Comparison of ENCODE assay signal across 8 cellular contexts in genomic region chr5:115543365-115543700, GRCh38. TPM values are rescaled to one million over a fixed set of nuclear protein-coding genes. Genes with fewer than 3 reads are reported as not detected.
DNase-seq lines count a peak whose midpoint lies in the region; ATAC-seq and TF ChIP-seq lines count a peak whose summit lies in the region.

No MANE protein-coding gene starts in this region.

- H3K4me3 ChIP-seq in MM.1S (ENCODE audit: low read length) (peak overlapping the region; percentile 69), dorsolateral prefrontal cortex (peak overlapping the region; percentile 35 to 97 (median 88))

- no peak overlapping the region for H2AFZ ChIP-seq in MM.1S (ENCODE audit: low read length)

- peak overlapping the region; percentile 96 for H3K27ac ChIP-seq in MM.1S (ENCODE audit: low read length)
- peak overlapping the region in 58 of 59 donors; percentile 54 to 99 (median 96) for H3K27ac ChIP-seq in dorsolateral prefrontal cortex

- peaks cover 15% of the 10 kb centered on the region; the same call in 1 of the 2 replicates for H3K36me3 ChIP-seq in MM.1S (replicated peaks; ENCODE audit: insufficient read depth, low read length)

- peak overlapping the region; percentile 90 for H3K4me2 ChIP-seq in MM.1S (ENCODE audit: low read depth, low read length)

- intact Hi-C loops in CD14-positive monocyte (cut with micrococcal nuclease) (loop anchor here in 1 of 2 donors (5.0 to 10.0 kb wide), 2 partner anchors 61 to 81 kb away; partner anchors contain the start of gene TICAM2), dorsolateral prefrontal cortex (cut with DNase I) (loop anchor here (5.0 kb wide), 4 partner anchors 44 to 246 kb away; partner anchors contain the start of genes CCDC112 (in 1 of the 2) and TMED7 (in 1 of the 2)), natural killer cell (cut with micrococcal nuclease) (no loop called here)

- H3K9ac ChIP-seq in MM.1S (ENCODE audit: low read length) = peak overlapping the region; percentile 98

- no peaks in the 10 kb centered on the region for H3K9me3 ChIP-seq in MM.1S (replicated peaks; ENCODE audit: insufficient read depth, low read length)

- H3K79me2 ChIP-seq in MM.1S (ENCODE audit: low read length) = peaks cover 57% of the 10 kb centered on the region

- peaks cover 23% of the 10 kb centered on the region for H3K4me1 ChIP-seq in MM.1S (ENCODE audit: low read length)

- no peak for DNase-seq in CD14-positive monocyte (ENCODE audit: low spot score)
- peak; percentile 18 for DNase-seq in MM.1S
- no peak for DNase-seq in dorsolateral prefrontal cortex
- no peak for DNase-seq in natural killer cell
- DNase-seq in NCI-H2171 treated with DMSO at 0.1 percent for 48 hours (lab: John Stamatoyannopoulos, UW) = no peak

- no peaks in the 10 kb centered on the region for H3K27me3 Mint-ChIP-seq in CD14-positive monocyte (ENCODE audit: low read depth in 3 of 3)
- no peaks in the 10 kb centered on the region for H3K27me3 Mint-ChIP-seq in natural killer cell (ENCODE audit: low read depth in 2 of 2)

- TF ChIP-seq CTCF in CD14-positive monocyte (IDR thresholded peaks at IDR 0.05) (no peak), MM.1S (IDR thresholded peaks at IDR 0.05; ENCODE audit: low read length) (no peak), dorsolateral prefrontal cortex (IDR thresholded peaks at IDR 0.05 in 54 of 56, conservative IDR thresholded peaks at IDR 0.05 in 2 of 56; ENCODE audit: low read depth in 1 of 56, partially characterized antibody in 56 of 56) (no peak), natural killer cell (IDR thresholded peaks at IDR 0.05) (no peak)

- peaks cover 39% of the 10 kb centered on the region; the same call in 1 of the 2 replicates for H4K20me1 ChIP-seq in MM.1S (ENCODE audit: insufficient read depth, low read length)

- H3K9me3 Mint-ChIP-seq in CD14-positive monocyte (peaks cover 1 to 11% (median 8%) of the 10 kb centered on the region in 7 donors), natural killer cell (no peaks in the 10 kb centered on the region)

- no peaks in the 10 kb centered on the region for H3K9me2 ChIP-seq in MM.1S (replicated peaks; ENCODE audit: insufficient read depth, low read length)

- H3K36me3 Mint-ChIP-seq in CD14-positive monocyte (peaks cover 34 to 46% of the 10 kb centered on the region in 2 donors), natural killer cell (no peaks in the 10 kb centered on the region)

- ATAC-seq in natural killer cell = no peak
- no peak for ATAC-seq in HG02973 (IDR thresholded peaks at IDR 0.05; ENCODE audit: unreplicated experiment)
- ATAC-seq in GM19463 (IDR thresholded peaks at IDR 0.05; ENCODE audit: unreplicated experiment) = no peak
- ATAC-seq in HG03045 (IDR thresholded peaks at IDR 0.05; ENCODE audit: unreplicated experiment) = no peak

- H3K4me1 Mint-ChIP-seq in CD14-positive monocyte (peaks cover 55% of the 10 kb centered on the region), natural killer cell (peaks cover 61 to 68% of the 10 kb centered on the region in 2 donors)

- peak overlapping the region; percentile 92 to 95 for H3K4me3 Mint-ChIP-seq in CD14-positive monocyte
- peak overlapping the region; percentile 98 for H3K4me3 Mint-ChIP-seq in natural killer cell

- H3K27ac Mint-ChIP-seq in CD14-positive monocyte (peak overlapping the region; percentile 94 to 99 (median 98)), natural killer cell (peak overlapping the region; percentile 93 to 98)

- no peaks in the 10 kb centered on the region for H3K27me3 ChIP-seq in MM.1S (replicated peaks; ENCODE audit: insufficient read depth, low read length)
- no peaks in the 10 kb centered on the region for H3K27me3 ChIP-seq in dorsolateral prefrontal cortex

- H3F3A ChIP-seq in MM.1S (ENCODE audit: insufficient read depth, low read length) = peaks cover 12% of the 10 kb centered on the region

RNA-seq across cellular contexts. Expression of gene FEM1C, which starts 1.2 kb away (rescaled TPM):
- 1 to 10 TPM; 2.5 to 2.6 TPM for polyA plus RNA-seq in CD14-positive monocyte
- total RNA-seq in dorsolateral prefrontal cortex = 10 to 100 TPM; 21.3 to 51.8 (median 33.7) TPM
- 10 to 100 TPM; 33.8 to 48.6 (median 36.2) TPM for total RNA-seq in natural killer cell

RNA-seq across cellular contexts. Expression of gene TICAM2, which starts 58.9 kb away (rescaled TPM):
- polyA plus RNA-seq in CD14-positive monocyte = 10 to 100 TPM; 14.6 to 25.1 TPM
- 1 to 10 TPM; 2.5 to 9.2 (median 5.4) TPM for total RNA-seq in dorsolateral prefrontal cortex
- 1 to 10 TPM in 2 of 3 donors, under 1 TPM in 1; 0.61 to 1.4 (median 1.3) TPM for total RNA-seq in natural killer cell
